20 cellular contexts compared by ENCODE assay signal in genomic region chr3:12442654-12443501, GRCh38. TPM values are rescaled to one million over a fixed set of nuclear protein-coding genes. Genes with fewer than 3 reads are reported as not detected.
DNase-seq lines count a peak whose midpoint lies in the region; ATAC-seq, FAIRE-seq and TF ChIP-seq lines count a peak whose summit lies in the region.
"Had no signal": no experiment of that assay in that cellular context is flagged by ENCODE, and none has a peak within 500 bp of the region (broad histone marks: within the 10 kb centered on the region; RNA-seq: fewer than 3 reads in every experiment).

No MANE protein-coding gene starts in this region.

- DNase-seq in DMS 273 (lab: John Stamatoyannopoulos, UW; ENCODE audit: unreplicated experiment) (peak; percentile 11), DMS 273 treated with DMSO at 0.1 percent for 48 hours (lab: John Stamatoyannopoulos, UW) (no peak), Panc1 (ENCODE audit: low read depth, low spot score) (no peak), left kidney (ENCODE audit: low read depth, low spot score) (peak; percentile 72), small intestine (peak; percentile 39), tibial nerve (ENCODE audit: low spot score in 2 of 2) (no peak), kidney (no peak)
- DNase-seq: activated CD8-positive, alpha-beta T cell treated with anti-CD3 and anti-CD28 coated beads for 36 hours; activated T-cell treated with anti-CD3 and anti-CD28 coated beads, Interleukin-2, amount 50 U/mL, for 72 hours; central memory CD4-positive, alpha-beta T cell; DMS53; effector memory CD8-positive, alpha-beta T cell; GOT3; islet precursor cell; NCI-H2227 treated with DMSO at 0.1 percent for 48 hours; T-helper 17 cell had no signal

- no peak for TF ChIP-seq POLR2A in tibial nerve (IDR thresholded peaks at IDR 0.05)

- no peaks in the 10 kb centered on the region for H3K27me3 ChIP-seq in Panc1 (ENCODE audit: control insufficient read depth, insufficient read depth, low read length)
- no peaks in the 10 kb centered on the region for H3K27me3 ChIP-seq in small intestine (ENCODE audit: control insufficient read depth in 2 of 2, insufficient read depth in 2 of 2, low read length in 2 of 2)
- H3K27me3 ChIP-seq in tibial nerve, result no peaks in the 10 kb centered on the region

- H3K36me3 ChIP-seq in Panc1 (ENCODE audit: control insufficient read depth, insufficient read depth, low read length), result no peaks in the 10 kb centered on the region
- H3K36me3 ChIP-seq in small intestine (ENCODE audit: control insufficient read depth in 2 of 2, insufficient read depth in 2 of 2, low read length in 2 of 2), result no peaks in the 10 kb centered on the region
- H3K36me3 ChIP-seq in tibial nerve, result no peaks in the 10 kb centered on the region
- no peaks in the 10 kb centered on the region for H3K36me3 ChIP-seq in kidney (ENCODE audit: control insufficient read depth in 1 of 2, insufficient read depth in 2 of 2, low read length in 2 of 2)
- H3K36me3 ChIP-seq: thoracic aorta had no signal

- no peak overlapping the region for H3K9ac ChIP-seq in kidney (ENCODE audit: low read length in 2 of 2)

- TF ChIP-seq CTCF in Panc1 (IDR thresholded peaks at IDR 0.05) (no peak), tibial nerve (IDR thresholded peaks at IDR 0.05) (no peak), kidney (IDR thresholded peaks at IDR 0.05; ENCODE audit: borderline replicate concordance, extremely low read depth, insufficient read depth) (no peak)

- no peak for ATAC-seq in Panc1
- no peak for ATAC-seq in GM19455 (IDR thresholded peaks at IDR 0.05; ENCODE audit: unreplicated experiment)
- ATAC-seq: activated CD8-positive, alpha-beta T cell treated with anti-CD3 and anti-CD28 coated beads for 36 hours; activated T-cell treated with anti-CD3 and anti-CD28 coated beads, Interleukin-2, amount 50 U/mL, for 72 hours; effector memory CD8-positive, alpha-beta T cell; T-helper 17 cell had no signal

- TF ChIP-seq EP300 in tibial nerve (IDR thresholded peaks at IDR 0.05), result no peak

- BruUV-seq in Panc1 (replicated peaks; lab: Mats Ljungman, UMichigan), result no TSS peak

- in situ Hi-C loops in Panc1 (cut with HindIII; ENCODE audit: low pct_unique_long_range_greater_than_20kb, low sequenced_read_pairs), result no loop called here

- FAIRE-seq in small intestine (lab: Jason Lieb, UNC) (no peak), kidney (lab: Jason Lieb, UNC) (no peak)

- 43 to 68% (median 57%) methylated on average over 20 of the region's 20 CpGs for WGBS in small intestine, 3 donors
- 84% methylated on average over 20 of the region's 20 CpGs for WGBS in tibial nerve, 2 donors

- intact Hi-C loops in Panc1 (cut with micrococcal nuclease; ENCODE audit: unreplicated experiment), result no loop called here
- intact Hi-C loops in kidney (cut with DNase I), result no loop called here

- POLR2A ChIA-PET in Panc1 (lab: Charles Lee), result no interaction called here

- H3K4me1 ChIP-seq in Panc1 (ENCODE audit: control insufficient read depth, insufficient read depth, low read length) (peaks cover 29% of the 10 kb centered on the region), small intestine (ENCODE audit: control insufficient read depth in 2 of 2, insufficient read depth in 1 of 2, low read depth in 1 of 2, low read length in 1 of 2) (peaks cover 0 to 5% of the 10 kb centered on the region in 2 donors), tibial nerve (peaks cover 0 to 18% (median 0%) of the 10 kb centered on the region in 4 donors), kidney (ENCODE audit: control insufficient read depth in 1 of 2, insufficient read depth in 1 of 2, low read depth in 1 of 2, low read length in 2 of 2) (peaks cover 2 to 5% of the 10 kb centered on the region in 2 donors)

- H3K27ac ChIP-seq in Panc1 (ENCODE audit: low read length), result peak overlapping the region; percentile 98
- H3K27ac ChIP-seq in small intestine (ENCODE audit: low read depth in 1 of 2, low read length in 1 of 2), result no peak overlapping the region
- no peak overlapping the region for H3K27ac ChIP-seq in tibial nerve
- no peak overlapping the region for H3K27ac ChIP-seq in kidney (ENCODE audit: low read depth in 2 of 2, low read length in 2 of 2)
- H3K27ac ChIP-seq: 22Rv1, skin epidermis, thoracic aorta had no signal

- no peaks in the 10 kb centered on the region for H3K9me3 ChIP-seq in Panc1 (ENCODE audit: control insufficient read depth, insufficient read depth, low read depth, low read length)
- no peaks in the 10 kb centered on the region for H3K9me3 ChIP-seq in small intestine (ENCODE audit: control insufficient read depth, low read depth)
- no peaks in the 10 kb centered on the region for H3K9me3 ChIP-seq in tibial nerve
- H3K9me3 ChIP-seq in kidney (ENCODE audit: control insufficient read depth in 1 of 2, low read length in 2 of 2), result no peaks in the 10 kb centered on the region
- H3K9me3 ChIP-seq: thoracic aorta had no signal

- CTCF ChIA-PET in Panc1 (lab: Charles Lee), result interaction anchor here (0.6 kb wide), 1 partner anchor 36 kb away, joined by 7 read pairs; no protein-coding TSS in a partner anchor

- H3K4me3 ChIP-seq in Panc1 (ENCODE audit: low read depth in 2 of 2, low read length in 2 of 2), result no peak overlapping the region
- no peak overlapping the region for H3K4me3 ChIP-seq in small intestine (ENCODE audit: low read depth in 1 of 2, low read length in 2 of 2)
- H3K4me3 ChIP-seq in tibial nerve, result no peak overlapping the region
- H3K4me3 ChIP-seq in kidney (ENCODE audit: low read length in 2 of 2), result no peak overlapping the region
- H3K4me3 ChIP-seq: skin epidermis, thoracic aorta had no signal

RNA-seq across cellular contexts. Expression of gene TSEN2, which starts 41.4 kb away (rescaled TPM):
- total RNA-seq in Panc1 (2021; ENCODE audit: unreplicated experiment), result 22.0 TPM
- polyA plus RNA-seq in Panc1 (2012; ENCODE audit: insufficient read length), result 14.9 TPM
- polyA plus RNA-seq in small intestine, result 10 to 100 TPM in 1 of 3 donors, 1 to 10 TPM in 2; 4.6 to 10.4 (median 6.7) TPM
- 10 to 100 TPM; 31.8 to 40.2 (median 35.2) TPM for total RNA-seq in tibial nerve
- 20.7 TPM for total RNA-seq in kidney
- polyA plus RNA-seq in kidney (ENCODE audit: insufficient read depth, low read depth, low replicate concordance), result 10.3 TPM

Comparison
In these comparisons a context has a peak if more than half of its experiments do, and no peak if none do; other contexts are left out.
1. DNase-seq: peak in DMS 273 (single experiment), left kidney (single experiment) and small intestine (single experiment); none in DMS 273 treated with DMSO at 0.1 percent for 48 hours (single experiment), Panc1 (single experiment), tibial nerve (0 of 2) and kidney (single experiment).